ENCODE assay signal across 21 cellular contexts in the genomic region with DNA sequence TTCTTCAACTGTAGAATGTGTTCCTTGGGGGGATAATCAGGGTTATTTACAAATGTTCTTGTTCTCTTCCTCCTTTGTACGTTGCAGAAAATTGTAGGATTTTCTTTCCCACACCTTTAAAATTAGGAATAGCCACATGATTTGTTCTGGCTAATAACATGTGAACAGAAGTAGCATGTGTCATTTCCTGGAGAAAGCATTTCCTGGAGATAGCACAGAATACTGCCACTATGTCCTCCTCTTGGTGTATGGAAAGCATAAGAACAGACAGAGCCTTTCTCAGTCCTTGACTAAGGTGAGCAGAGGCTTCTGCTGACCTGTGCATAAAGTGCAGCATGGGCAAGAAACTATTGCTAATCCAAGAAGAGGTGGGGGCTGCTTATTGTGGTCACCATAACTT.
DNase-seq lines count a peak whose midpoint lies in the region; ATAC-seq, FAIRE-seq and TF ChIP-seq lines count a peak whose summit lies in the region.
"Had no signal": no experiment of that assay in that cellular context is flagged by ENCODE, and none has a peak within 500 bp of the region (broad histone marks: within the 10 kb centered on the region; RNA-seq: fewer than 3 reads in every experiment).

No MANE protein-coding gene starts in this region.

- H3K9me3 ChIP-seq in HepG2 (ENCODE audit: low read length) (no peaks in the 10 kb centered on the region), right lobe of liver (no peaks in the 10 kb centered on the region), adipocyte (ENCODE audit: control insufficient read depth, low read length) (peaks cover 8% of the 10 kb centered on the region), smooth muscle cell (replicated peaks; ENCODE audit: low read depth) (no peaks in the 10 kb centered on the region), tibial artery (peaks cover 0 to 5% (median 0%) of the 10 kb centered on the region in 3 donors)
- H3K9me3 ChIP-seq: BE2C, colonic mucosa, suprapubic skin, uterus had no signal

- TF ChIP-seq EP300 in HepG2 (IDR thresholded peaks at IDR 0.05; ENCODE audit: low read depth in 2 of 2, low read length in 2 of 2) (no peak), HepG2 (CRISPR knock-in tag; IDR thresholded peaks at IDR 0.05; ENCODE audit: borderline replicate concordance) (no peak)

- no peak overlapping the region for H3K4me3 ChIP-seq in HepG2 (replicated peaks in 1 of 3; ENCODE audit: insufficient read depth in 1 of 3, low read depth in 2 of 3, low read length in 3 of 3)
- no peak overlapping the region for H3K4me3 ChIP-seq in right lobe of liver
- H3K4me3 ChIP-seq in adipocyte (ENCODE audit: low read length), result peak overlapping the region; percentile 16
- H3K4me3 ChIP-seq in fibroblast of pulmonary artery (replicated peaks; ENCODE audit: low read depth, low read length), result no peak overlapping the region
- no peak overlapping the region for H3K4me3 ChIP-seq in smooth muscle cell
- H3K4me3 ChIP-seq in tibial artery, result no peak overlapping the region
- H3K4me3 ChIP-seq: A549, colonic mucosa, esophagus squamous epithelium, MG63, suprapubic skin, uterus had no signal

- H3K79me2 ChIP-seq in HepG2 (ENCODE audit: insufficient read depth, low read length) (no peaks in the 10 kb centered on the region), smooth muscle cell (ENCODE audit: low read depth) (no peaks in the 10 kb centered on the region)

- H3K36me3 ChIP-seq in HepG2 (replicated peaks in 1 of 2; ENCODE audit: control insufficient read depth in 1 of 2, insufficient read depth in 2 of 2, low read length in 2 of 2) (no peaks in the 10 kb centered on the region), right lobe of liver (no peaks in the 10 kb centered on the region), adipocyte (ENCODE audit: control insufficient read depth, insufficient read depth, low read length, severe bottlenecking) (peaks cover 2% of the 10 kb centered on the region), smooth muscle cell (ENCODE audit: low read depth) (no peaks in the 10 kb centered on the region), tibial artery (no peaks in the 10 kb centered on the region)
- H3K36me3 ChIP-seq: BE2C, colonic mucosa, esophagus squamous epithelium, MG63, suprapubic skin, uterus had no signal

- DNase-seq in HepG2 (ENCODE audit: low spot score), result no peak
- no peak for DNase-seq in right lobe of liver
- DNase-seq in adipocyte (ENCODE audit: low read depth), result no peak
- DNase-seq in fibroblast of pulmonary artery (ENCODE audit: low read depth), result peak; percentile 76
- no peak for DNase-seq in smooth muscle cell (lab: John Stamatoyannopoulos, UW; ENCODE audit: unreplicated experiment)
- no peak for DNase-seq in NCI-H510A (lab: John Stamatoyannopoulos, UW)
- no peak for DNase-seq in GM13977 (ENCODE audit: low spot score)
- no peak for DNase-seq in tibial artery
- DNase-seq: activated CD4-positive, alpha-beta T cell treated with anti-CD3 and anti-CD28 coated beads for 1 hour; activated gamma-delta T cell; esophagus squamous epithelium; MG63; NCI-H2081 treated with DMSO at 0.1 percent for 48 hours; occipital lobe; stimulated activated CD4-positive, alpha-beta T cell treated with anti-CD3 and anti-CD28 coated beads, Interleukin-4, amount 100 ng/mL, for 24 hours; stimulated activated naive B cell treated with anti-CD40 and anti-IgM and Interleukin-4, amounts not matched to agents 10 μg/mL and 1 μg/mL and 100 μg/mL, for 72 hours; uterus had no signal

- H3K27me3 ChIP-seq in HepG2 (ENCODE audit: control insufficient read depth in 1 of 2, insufficient read depth in 2 of 2, low read length in 2 of 2) (no peaks in the 10 kb centered on the region), right lobe of liver (no peaks in the 10 kb centered on the region), adipocyte (replicated peaks; ENCODE audit: control insufficient read depth, insufficient read depth, low read length) (no peaks in the 10 kb centered on the region), smooth muscle cell (ENCODE audit: low read depth) (no peaks in the 10 kb centered on the region), tibial artery (no peaks in the 10 kb centered on the region)
- H3K27me3 ChIP-seq: BE2C, colonic mucosa, esophagus squamous epithelium, MG63, suprapubic skin, uterus had no signal

- intact Hi-C loops in HepG2 (cut with micrococcal nuclease; ENCODE audit: unreplicated experiment), result no loop called here
- intact Hi-C loops in right lobe of liver (cut with DNase I), result no loop called here
- intact Hi-C loops in tibial artery (cut with DNase I; ENCODE audit: low total_unique reads), result no loop called here

- H3K27ac ChIP-seq in HepG2 (ENCODE audit: extremely low read length, insufficient read depth, low read length), result no peak overlapping the region
- H3K27ac ChIP-seq in right lobe of liver, result no peak overlapping the region
- no peak overlapping the region for H3K27ac ChIP-seq in smooth muscle cell (ENCODE audit: low read depth)
- H3K27ac ChIP-seq in tibial artery, result no peak overlapping the region
- H3K27ac ChIP-seq: A549, colonic mucosa, esophagus squamous epithelium, suprapubic skin, uterus had no signal

- H3K9ac ChIP-seq in HepG2 (ENCODE audit: insufficient read depth, low read depth, low read length) (no peak overlapping the region), adipocyte (ENCODE audit: low read length) (no peak overlapping the region), smooth muscle cell (ENCODE audit: low read depth) (no peak overlapping the region)

- H3K4me1 ChIP-seq in HepG2 (ENCODE audit: insufficient read depth, low read length) (no peaks in the 10 kb centered on the region), right lobe of liver (no peaks in the 10 kb centered on the region), adipocyte (ENCODE audit: control insufficient read depth, insufficient read depth, low read length) (peaks cover 23% of the 10 kb centered on the region), smooth muscle cell (ENCODE audit: low read depth) (no peaks in the 10 kb centered on the region), tibial artery (peaks cover 0 to 12% (median 3%) of the 10 kb centered on the region in 4 donors)
- H3K4me1 ChIP-seq: A549, colonic mucosa, uterus had no signal

- ATAC-seq in HepG2, result no peak
- ATAC-seq in right lobe of liver, result no peak
- ATAC-seq: stimulated activated naive B cell treated with anti-CD40 and anti-IgM and Interleukin-4, amounts not matched to agents 10 μg/mL and 1 μg/mL and 100 μg/mL, for 72 hours had no signal

- no peaks in the 10 kb centered on the region for H4K20me1 ChIP-seq in HepG2 (ENCODE audit: insufficient read depth, low read length)
- H4K20me1 ChIP-seq in smooth muscle cell (ENCODE audit: low read depth), result no peaks in the 10 kb centered on the region

- 0% methylated on average over 1 of the region's 1 CpG for WGBS in HepG2 (ENCODE audit: low lambda C conversion rate)
- 41% methylated on average over 1 of the region's 1 CpG for whole genome bisulfite sequencing in right lobe of liver (ENCODE audit: insufficient coverage, low coverage, low lambda C conversion rate, missing lambda C conversion rate)
- WGBS in smooth muscle cell (ENCODE audit: low lambda C conversion rate), result 24% methylated on average over 1 of the region's 1 CpG

- no peaks in the 10 kb centered on the region for H3F3A ChIP-seq in smooth muscle cell (ENCODE audit: low read depth)

- H3K4me2 ChIP-seq in HepG2 (ENCODE audit: low read depth, low read length) (no peak overlapping the region), smooth muscle cell (peak overlapping the region; percentile 61)
- H3K4me2 ChIP-seq: A549 had no signal

- TF ChIP-seq RAD21 in HepG2 (CRISPR knock-in tag; IDR thresholded peaks at IDR 0.05), result no peak

- POLR2A ChIA-PET in HepG2 (lab: Yijun Ruan, JAX), result no interaction called here

- no peak overlapping the region for H2AFZ ChIP-seq in HepG2 (ENCODE audit: low read length)
- H2AFZ ChIP-seq in smooth muscle cell (ENCODE audit: low read depth), result no peak overlapping the region

- in situ Hi-C loops in HepG2 (cut with HindIII; ENCODE audit: extremely low pct_ligation_motif_present, low pct_unique_long_range_greater_than_20kb) (no loop called here), GM13977 (cut with MboI; ENCODE audit: low pct_unique_long_range_greater_than_20kb, low sequenced_read_pairs, unreplicated experiment) (no loop called here)

- BruUV-seq in HepG2 (replicated peaks; lab: Mats Ljungman, UMichigan), result no TSS peak

- TF ChIP-seq POLR2A in HepG2 (IDR thresholded peaks at IDR 0.05; ENCODE audit: insufficient read depth in 1 of 2, low read depth in 2 of 2, low read length in 2 of 2) (no peak), right lobe of liver (IDR thresholded peaks at IDR 0.05) (no peak)

- TF ChIP-seq CTCF in HepG2 (CRISPR knock-in tag; IDR thresholded peaks at IDR 0.05), result no peak
- TF ChIP-seq CTCF in right lobe of liver (IDR thresholded peaks at IDR 0.05), result no peak
- TF ChIP-seq CTCF in fibroblast of pulmonary artery (IDR thresholded peaks at IDR 0.05; ENCODE audit: low read length, missing control alignments), result no peak
- TF ChIP-seq CTCF in smooth muscle cell (IDR thresholded peaks at IDR 0.05; ENCODE audit: borderline replicate concordance, insufficient read depth, poor library complexity, severe bottlenecking), result no peak
- TF ChIP-seq CTCF in GM13977 (IDR thresholded peaks at IDR 0.05; ENCODE audit: extremely low read depth, insufficient read depth, missing control alignments), result no peak
- TF ChIP-seq CTCF in tibial artery (IDR thresholded peaks at IDR 0.05), result no peak

- CTCF ChIA-PET in HepG2 (lab: Yijun Ruan, JAX; ENCODE audit: low intra/inter-chr PET ratio, low total read pairs), result no interaction called here

- FAIRE-seq in HepG2 (lab: Jason Lieb, UNC), result no peak
- FAIRE-seq: A549 had no signal

TF ChIP-seq in HepG2, 621 proteins besides CTCF, POLR2A, EP300 and RAD21 (continues in another document):
- TF ChIP-seq MAFK (conservative IDR thresholded peaks at IDR 0.05 in 1 of 2, IDR thresholded peaks at IDR 0.05 in 1 of 2; ENCODE audit: low read length in 2 of 2) (peak; percentile 16 to 57; a peak in 2 of 4 replicates), TOPORS (CRISPR knock-in tag; IDR thresholded peaks at IDR 0.05) (no peak), NBN (conservative IDR thresholded peaks at IDR 0.05) (no peak), AHR (CRISPR knock-in tag; IDR thresholded peaks at IDR 0.05) (no peak)
- TF ChIP-seq, protein P1, sequence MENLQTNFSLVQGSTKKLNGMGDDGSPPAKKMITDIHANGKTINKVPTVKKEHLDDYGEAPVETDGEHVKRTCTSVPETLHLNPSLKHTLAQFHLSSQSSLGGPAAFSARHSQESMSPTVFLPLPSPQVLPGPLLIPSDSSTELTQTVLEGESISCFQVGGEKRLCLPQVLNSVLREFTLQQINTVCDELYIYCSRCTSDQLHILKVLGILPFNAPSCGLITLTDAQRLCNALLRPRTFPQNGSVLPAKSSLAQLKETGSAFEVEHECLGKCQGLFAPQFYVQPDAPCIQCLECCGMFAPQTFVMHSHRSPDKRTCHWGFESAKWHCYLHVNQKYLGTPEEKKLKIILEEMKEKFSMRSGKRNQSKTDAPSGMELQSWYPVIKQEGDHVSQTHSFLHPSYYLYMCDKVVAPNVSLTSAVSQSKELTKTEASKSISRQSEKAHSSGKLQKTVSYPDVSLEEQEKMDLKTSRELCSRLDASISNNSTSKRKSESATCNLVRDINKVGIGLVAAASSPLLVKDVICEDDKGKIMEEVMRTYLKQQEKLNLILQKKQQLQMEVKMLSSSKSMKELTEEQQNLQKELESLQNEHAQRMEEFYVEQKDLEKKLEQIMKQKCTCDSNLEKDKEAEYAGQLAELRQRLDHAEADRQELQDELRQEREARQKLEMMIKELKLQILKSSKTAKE (CRISPR knock-in tag; IDR thresholded peaks at IDR 0.05; ENCODE audit: borderline replicate concordance), result no peak
